Comparison of ENCODE assay signal across 19 cellular contexts in genomic region chr7:108200326-108200725, GRCh38.
DNase-seq lines count a peak whose midpoint lies in the region; ATAC-seq and TF ChIP-seq lines count a peak whose summit lies in the region.
"Had no signal": no experiment of that assay in that cellular context is flagged by ENCODE, and none has a peak within 500 bp of the region (broad histone marks: within the 10 kb centered on the region; RNA-seq: fewer than 3 reads in every experiment).

No MANE protein-coding gene starts in this region.

- no peaks in the 10 kb centered on the region for H3K4me1 ChIP-seq in PC-3 (ENCODE audit: insufficient read depth, low read length)

- POLR2A ChIA-PET in PC-3 (lab: Charles Lee; ENCODE audit: unreplicated experiment): no interaction called here

- H3K9me3 ChIP-seq in PC-3 (ENCODE audit: low read length): no peaks in the 10 kb centered on the region
- H3K9me3 ChIP-seq: BLaER1 treated with 17β-estradiol and CSF1 and Interleukin-3, amounts not matched to agents 10 nM and 100 nM; SJSA1 had no signal

- H3K4me3 ChIP-seq in PC-3 (ENCODE audit: low read length): no peak overlapping the region
- H3K4me3 ChIP-seq: BLaER1 treated with 17β-estradiol and CSF1 and Interleukin-3, amounts not matched to agents 10 nM and 100 nM; PC-9; SJSA1 had no signal

- peak; percentile 16 for DNase-seq in GM03348 (ENCODE audit: low spot score)
- peak; percentile 35 for DNase-seq in PC-3
- peak; percentile 19 for DNase-seq in renal cortical epithelial cell (ENCODE audit: low read depth)
- DNase-seq in AG20443 (ENCODE audit: low spot score): no peak
- no peak for DNase-seq in stimulated activated CD4-positive, alpha-beta T cell treated with anti-CD3 and anti-CD28 coated beads, Interleukin-1b, Interleukin-23, amount 100 ng/mL, for 48 hours
- DNase-seq: CD8-positive, alpha-beta T cell; DMS53; Kasumi-1; NCI-H1105; NCI-H1694; NCI-H2107; NCI-H2227 treated with DMSO at 0.1 percent for 48 hours; NCI-H524 treated with DMSO at 0.1 percent for 48 hours; PC-9 had no signal

- no peak overlapping the region for H3K9ac ChIP-seq in PC-3 (ENCODE audit: low read length)
- H3K9ac ChIP-seq: BLaER1 treated with 17β-estradiol and CSF1 and Interleukin-3, amounts not matched to agents 10 nM and 100 nM had no signal

- CTCF ChIA-PET in PC-3 (lab: Charles Lee): no interaction called here

- 0 out of 2 replicates have a peak, but pooled peaks cover 4% of the 10 kb centered on the region for H3K27me3 ChIP-seq in PC-3 (ENCODE audit: low read length)
- H3K27me3 ChIP-seq: BLaER1 treated with 17β-estradiol and CSF1 and Interleukin-3, amounts not matched to agents 10 nM and 100 nM had no signal

- no peak overlapping the region for H2AFZ ChIP-seq in PC-3 (ENCODE audit: low read length)
- H2AFZ ChIP-seq: PC-9 had no signal

- no peak for TF ChIP-seq CTCF in PC-3 (conservative IDR thresholded peaks at IDR 0.05; ENCODE audit: low read depth, low read length)

- intact Hi-C loops in PC-3 (cut with micrococcal nuclease): no loop called here

- no peak overlapping the region for H3K27ac ChIP-seq in PC-3 (ENCODE audit: low read length)
- H3K27ac ChIP-seq: BLaER1 treated with 17β-estradiol and CSF1 and Interleukin-3, amounts not matched to agents 10 nM and 100 nM; PC-9; SJSA1 had no signal

- H3K4me2 ChIP-seq in PC-3 (ENCODE audit: low read length): no peak overlapping the region
- H3K4me2 ChIP-seq: BLaER1 treated with 17β-estradiol and CSF1 and Interleukin-3, amounts not matched to agents 10 nM and 100 nM; PC-9 had no signal

- no peaks in the 10 kb centered on the region for H3F3A ChIP-seq in PC-3 (ENCODE audit: low read length, unreplicated experiment)

- H3K9me2 ChIP-seq in PC-3 (replicated peaks; ENCODE audit: low read length): no peaks in the 10 kb centered on the region

- no peaks in the 10 kb centered on the region for H4K20me1 ChIP-seq in PC-3 (ENCODE audit: low read length)
- H4K20me1 ChIP-seq: BLaER1 treated with 17β-estradiol and CSF1 and Interleukin-3, amounts not matched to agents 10 nM and 100 nM had no signal

- no peaks in the 10 kb centered on the region for H3K79me2 ChIP-seq in PC-3 (ENCODE audit: low read length)

- ATAC-seq in PC-3 (no peak; the same call in 1 of the 2 replicates), esophagus mucosa (peak; percentile 46), HG03565 (IDR thresholded peaks at IDR 0.05; ENCODE audit: unreplicated experiment) (no peak)
- ATAC-seq: CD8-positive, alpha-beta T cell; HCT116 had no signal

- no TSS peak for BruUV-seq in PC-3 (replicated peaks; lab: Mats Ljungman, UMichigan)

- H3K36me3 ChIP-seq in PC-3 (ENCODE audit: low read depth, low read length): no peaks in the 10 kb centered on the region
- H3K36me3 ChIP-seq: BLaER1 treated with 17β-estradiol and CSF1 and Interleukin-3, amounts not matched to agents 10 nM and 100 nM; SJSA1 had no signal

Comparison
In these comparisons a context has a peak if more than half of its experiments do, and no peak if none do; other contexts are left out.
1. DNase-seq: peak in GM03348 (single experiment), PC-3 (single experiment) and renal cortical epithelial cell (single experiment); none in AG20443 (single experiment) and stimulated activated CD4-positive, alpha-beta T cell treated with anti-CD3 and anti-CD28 coated beads, Interleukin-1b, Interleukin-23, amount 100 ng/mL, for 48 hours (single experiment).